13 cellular contexts compared by ENCODE assay signal in genomic region chr20:48350291-48350988, GRCh38.
DNase-seq lines count a peak whose midpoint lies in the region; ATAC-seq and TF ChIP-seq lines count a peak whose summit lies in the region.
"Had no signal": no experiment of that assay in that cellular context is flagged by ENCODE, and none has a peak within 500 bp of the region (broad histone marks: within the 10 kb centered on the region; RNA-seq: fewer than 3 reads in every experiment).

No MANE protein-coding gene starts in this region.

- TF ChIP-seq CTCF in H9 (conservative IDR thresholded peaks at IDR 0.05) (peak; percentile 87), kidney epithelial cell (IDR thresholded peaks at IDR 0.05; ENCODE audit: insufficient read depth, low read length, poor library complexity, severe bottlenecking) (peak; percentile 24)

- no peak overlapping the region for H3K4ac ChIP-seq in H9 (ENCODE audit: low read depth, low read length)

- no peaks in the 10 kb centered on the region for H4K20me1 ChIP-seq in H9 (ENCODE audit: control insufficient read depth, insufficient read depth, insufficient read length)

- no peak overlapping the region for H2BK15ac ChIP-seq in H9 (ENCODE audit: low read depth, low read length)

- H3K27ac Mint-ChIP-seq in H9: peak overlapping the region in 1 of 3 experiments; percentile 92; a peak in 2 of 7 replicates
- H3K27ac Mint-ChIP-seq: activated naive CD4-positive, alpha-beta T cell treated with anti-CD3 and anti-CD28 coated beads for 36 hours; stimulated activated memory B cell treated with anti-CD40 and anti-IgM and Interleukin-4, amounts not matched to agents 10 μg/mL and 1 μg/mL and 100 μg/mL, for 72 hours had no signal

- no peak overlapping the region for H2BK120ac ChIP-seq in H9 (ENCODE audit: low read depth, low read length, poor library complexity, severe bottlenecking)

- no peaks in the 10 kb centered on the region for H3K79me2 ChIP-seq in H9 (ENCODE audit: insufficient read depth, low read length)

- H3K4me1 Mint-ChIP-seq in H9: no peaks in the 10 kb centered on the region
- H3K4me1 Mint-ChIP-seq: stimulated activated memory B cell treated with anti-CD40 and anti-IgM and Interleukin-4, amounts not matched to agents 10 μg/mL and 1 μg/mL and 100 μg/mL, for 72 hours had no signal

- no peaks in the 10 kb centered on the region for H3K27me3 Mint-ChIP-seq in H9 (ENCODE audit: low read depth)
- H3K27me3 Mint-ChIP-seq: stimulated activated memory B cell treated with anti-CD40 and anti-IgM and Interleukin-4, amounts not matched to agents 10 μg/mL and 1 μg/mL and 100 μg/mL, for 72 hours had no signal

- no peaks in the 10 kb centered on the region for H3K79me1 ChIP-seq in H9 (ENCODE audit: insufficient read depth, low read depth, low read length, poor library complexity, severe bottlenecking)

- no peak overlapping the region for H3K4me3 Mint-ChIP-seq in H9
- H3K4me3 Mint-ChIP-seq: activated naive CD4-positive, alpha-beta T cell treated with anti-CD3 and anti-CD28 coated beads for 36 hours; stimulated activated memory B cell treated with anti-CD40 and anti-IgM and Interleukin-4, amounts not matched to agents 10 μg/mL and 1 μg/mL and 100 μg/mL, for 72 hours had no signal

- no peaks in the 10 kb centered on the region for H3K36me3 ChIP-seq in kidney epithelial cell (ENCODE audit: control insufficient read depth, insufficient read depth, low read length)

- H3K27ac ChIP-seq in H9 (ENCODE audit: insufficient read length, low read depth, low read length): no peak overlapping the region

- no peaks in the 10 kb centered on the region for H3K27me3 ChIP-seq in H9 (ENCODE audit: insufficient read depth, low read length)
- peaks cover 3% of the 10 kb centered on the region for H3K27me3 ChIP-seq in kidney epithelial cell (ENCODE audit: control insufficient read depth, insufficient read depth, low read length)

- no peak overlapping the region for H3K23ac ChIP-seq in H9 (ENCODE audit: insufficient read length, low read depth, low read length)

- no peak overlapping the region for H3K18ac ChIP-seq in H9 (ENCODE audit: insufficient read length, low read depth, low read length)

- H4K5ac ChIP-seq in H9 (ENCODE audit: insufficient read length, low read depth, low read length): no peak overlapping the region

- H3K36me3 Mint-ChIP-seq in H9 (ENCODE audit: insufficient read depth in 1 of 3, low read depth in 3 of 3): peaks cover 0 to 3% (median 2%) of the 10 kb centered on the region in 3 experiments; a peak in 5 of 7 replicates
- H3K36me3 Mint-ChIP-seq: stimulated activated memory B cell treated with anti-CD40 and anti-IgM and Interleukin-4, amounts not matched to agents 10 μg/mL and 1 μg/mL and 100 μg/mL, for 72 hours had no signal

- H3K4me3 ChIP-seq in kidney epithelial cell (ENCODE audit: low read depth, low read length): no peak overlapping the region

- no peak for ATAC-seq in GM19035 (IDR thresholded peaks at IDR 0.05; ENCODE audit: unreplicated experiment)
- ATAC-seq: stimulated activated memory B cell treated with anti-CD40 and anti-IgM and Interleukin-4, amounts not matched to agents 10 μg/mL and 1 μg/mL and 100 μg/mL, for 72 hours had no signal

- no peak overlapping the region for H2BK5ac ChIP-seq in H9 (ENCODE audit: insufficient read length, low read length)

- no peak overlapping the region for H2BK20ac ChIP-seq in H9 (ENCODE audit: low read depth, low read length, poor library complexity, severe bottlenecking)

- H3T11ph ChIP-seq in H9 (ENCODE audit: low read length): peak overlapping the region; percentile 10

- no CpG with 5 or more reads among the region's 5 CpGs for WGBS in H9 (ENCODE audit: extremely low coverage, insufficient read length, low lambda C conversion rate)

- H3K14ac ChIP-seq in H9 (ENCODE audit: insufficient read depth, low read length): no peak overlapping the region

- H4K8ac ChIP-seq in H9 (replicated peaks; ENCODE audit: insufficient read length, low read depth, low read length): no peak overlapping the region

- DNase-seq in CD1c-positive myeloid dendritic cell (ENCODE audit: extremely low spot score): peak; percentile 12
- DNase-seq in H9: peak; percentile 83
- peak; percentile 20 for DNase-seq in SW480 (ENCODE audit: low spot score)
- no peak for DNase-seq in kidney epithelial cell (ENCODE audit: low read depth)
- no peak for DNase-seq in activated CD4-positive, CD25-positive, alpha-beta regulatory T cell (lab: John Stamatoyannopoulos, UW)
- DNase-seq in activated effector memory CD4-positive, alpha-beta T cell treated with anti-CD3 and anti-CD28 coated beads, Interleukin-2, amount 50 U/mL, for 16 hours: no peak
- no peak for DNase-seq in AML-193 (lab: John Stamatoyannopoulos, UW)
- DNase-seq: activated naive CD4-positive, alpha-beta T cell treated with anti-CD3 and anti-CD28 coated beads for 36 hours; effector memory CD4-positive, alpha-beta T cell; GF-D8; NCI-H1436 treated with DMSO at 0.1 percent for 48 hours had no signal

- H3K4me1 ChIP-seq in H9 (ENCODE audit: insufficient read depth, low read length): no peaks in the 10 kb centered on the region

- H3K9me3 ChIP-seq in H9 (ENCODE audit: control insufficient read depth, low read depth, low read length): no peaks in the 10 kb centered on the region

- no peak overlapping the region for H2BK12ac ChIP-seq in H9 (ENCODE audit: insufficient read length, low read depth, low read length)

- H3K9me3 Mint-ChIP-seq in H9: peaks cover 8% of the 10 kb centered on the region in 2 experiments; a peak in 4 of 5 replicates
- H3K9me3 Mint-ChIP-seq: stimulated activated memory B cell treated with anti-CD40 and anti-IgM and Interleukin-4, amounts not matched to agents 10 μg/mL and 1 μg/mL and 100 μg/mL, for 72 hours had no signal

- H4K91ac ChIP-seq in H9 (ENCODE audit: insufficient read length, low read depth, low read length): no peak overlapping the region

- H3K23me2 ChIP-seq in H9 (ENCODE audit: insufficient read length, low read depth, low read length, poor library complexity, severe bottlenecking): no peaks in the 10 kb centered on the region

- H2AK5ac ChIP-seq in H9 (ENCODE audit: insufficient read length, low read length): no peak overlapping the region

- no peak overlapping the region for H3K56ac ChIP-seq in H9 (ENCODE audit: insufficient read length, low read depth, low read length)

- H3K4me2 ChIP-seq in H9 (ENCODE audit: insufficient read depth, insufficient read length, low read length): no peak overlapping the region

- H3K9ac ChIP-seq in H9 (ENCODE audit: extremely low read depth, insufficient read length, low read length): no peak overlapping the region

- H2AFZ ChIP-seq in H9 (ENCODE audit: low read length): no peak overlapping the region

Comparison
In these comparisons a context has a peak if more than half of its experiments do, and no peak if none do; other contexts are left out.
1. DNase-seq: peak in CD1c-positive myeloid dendritic cell (single experiment), H9 (single experiment) and SW480 (single experiment); none in kidney epithelial cell (single experiment), activated CD4-positive, CD25-positive, alpha-beta regulatory T cell (0 of 4), activated effector memory CD4-positive, alpha-beta T cell treated with anti-CD3 and anti-CD28 coated beads, Interleukin-2, amount 50 U/mL, for 16 hours (single experiment) and AML-193 (0 of 2).